Comparison of ENCODE assay signal across 10 cellular contexts in the genomic region with DNA sequence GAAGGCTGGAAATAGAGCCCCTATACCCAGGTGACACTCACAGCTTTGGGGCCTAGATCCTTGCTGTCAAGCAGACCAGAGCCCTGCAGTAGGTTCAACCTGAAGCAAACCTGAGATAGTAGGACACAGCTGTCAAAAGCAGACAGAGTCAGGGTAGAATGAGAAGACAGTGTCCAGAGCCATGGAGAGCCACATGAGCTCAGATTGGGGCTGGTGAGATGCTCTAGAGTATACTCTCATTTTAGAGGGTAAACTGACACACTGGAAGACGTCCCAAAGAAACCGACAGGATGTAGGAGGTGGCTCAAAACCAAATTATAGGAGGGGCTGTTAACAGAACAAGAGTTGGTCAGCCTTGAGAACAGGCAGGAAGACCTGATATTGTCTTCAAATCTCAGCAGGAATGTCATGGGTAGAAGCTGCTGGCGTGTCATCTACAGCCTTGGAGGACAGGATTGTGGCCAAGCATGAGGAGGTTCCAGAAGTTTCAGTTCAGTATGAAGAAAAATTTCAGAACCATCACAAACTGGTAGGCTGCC. TPM values are rescaled to one million over a fixed set of nuclear protein-coding genes. Genes with fewer than 3 reads are reported as not detected.
DNase-seq lines count a peak whose midpoint lies in the region; ATAC-seq, FAIRE-seq and TF ChIP-seq lines count a peak whose summit lies in the region.
"Had no signal": no experiment of that assay in that cellular context is flagged by ENCODE, and none has a peak within 500 bp of the region (broad histone marks: within the 10 kb centered on the region; RNA-seq: fewer than 3 reads in every experiment).

No MANE protein-coding gene starts in this region.

- TF ChIP-seq CTCF in IMR-90 (conservative IDR thresholded peaks at IDR 0.05; ENCODE audit: low read depth, low read length) (no peak), colonic mucosa (IDR thresholded peaks at IDR 0.05) (no peak)

- BruUV-seq in IMR-90 (replicated peaks; lab: Mats Ljungman, UMichigan), result no TSS peak

- POLR2A ChIA-PET in IMR-90 (lab: Charles Lee; ENCODE audit: unreplicated experiment), result no interaction called here

- no peak overlapping the region for H2BK20ac ChIP-seq in IMR-90 (ENCODE audit: low read depth, low read length)

- H2AK9ac ChIP-seq in IMR-90 (replicated peaks; ENCODE audit: low read depth, low read length, poor library complexity), result peak overlapping the region; percentile 42

- H2BK120ac ChIP-seq in IMR-90 (ENCODE audit: low read depth, low read length), result no peak overlapping the region

- H2BK5ac ChIP-seq in IMR-90 (ENCODE audit: low read depth, low read length, poor library complexity, severe bottlenecking), result no peak overlapping the region

- H2AFZ ChIP-seq in IMR-90 (replicated peaks; ENCODE audit: low read length, poor library complexity), result no peak overlapping the region

- in situ Hi-C loops in IMR-90 (cut with MboI; ENCODE audit: low sequenced_read_pairs), result no loop called here

- WGBS in IMR-90 (ENCODE audit: extremely low coverage in 2 of 2, insufficient read length in 1 of 2), 2 experiments, result 62% methylated on average over 2 of the region's 3 CpGs; no CpG with 5 or more reads in 1 of the 2 experiments
- WGBS in small intestine, 3 donors, result 54 to 70% (median 58%) methylated on average over 3 of the region's 3 CpGs

- H3K9ac ChIP-seq in IMR-90 (ENCODE audit: low read depth, low read length) (no peak overlapping the region), colonic mucosa (ENCODE audit: low read depth in 2 of 2, low read length in 2 of 2) (peak overlapping the region; percentile 14 to 34)

- H3K36me3 ChIP-seq in IMR-90 (ENCODE audit: control insufficient read depth, insufficient read depth, low read length) (no peaks in the 10 kb centered on the region), colonic mucosa (no peaks in the 10 kb centered on the region), small intestine (ENCODE audit: control insufficient read depth in 2 of 2, insufficient read depth in 2 of 2, low read length in 2 of 2) (no peaks in the 10 kb centered on the region)

- H3K79me1 ChIP-seq in IMR-90 (ENCODE audit: low read depth in 1 of 2, low read length in 2 of 2), result no peaks in the 10 kb centered on the region

- CTCF ChIA-PET in IMR-90 (lab: Yijun Ruan, JAX), result no interaction called here

- no peak overlapping the region for H3K56ac ChIP-seq in IMR-90 (ENCODE audit: extremely low read depth, insufficient read depth, low read length)

- no peak for DNase-seq in IMR-90
- DNase-seq in colonic mucosa, result no peak
- DNase-seq in small intestine, result no peak
- no peak for DNase-seq in NCI-H2029 (lab: John Stamatoyannopoulos, UW)
- DNase-seq in SKM-1 treated with dmso at 0.1 percent for 144 hours (lab: John Stamatoyannopoulos, UW; ENCODE audit: unreplicated experiment), result no peak
- no peak for DNase-seq in NCI-H510A treated with DMSO at 0.1 percent for 48 hours (lab: John Stamatoyannopoulos, UW)
- no peak for DNase-seq in LoVo (ENCODE audit: low spot score)
- DNase-seq: NCI-H187 had no signal

- no peak overlapping the region for H2AK5ac ChIP-seq in IMR-90 (ENCODE audit: low read depth, low read length)

- intact Hi-C loops in IMR-90 (cut with micrococcal nuclease), result no loop called here
- intact Hi-C loops in colonic mucosa (cut with DNase I), result no loop called here

- H4K91ac ChIP-seq in IMR-90 (ENCODE audit: insufficient read depth, low read depth, low read length), result no peak overlapping the region

- H4K20me1 ChIP-seq in IMR-90 (ENCODE audit: insufficient read depth, low read length), result no peaks in the 10 kb centered on the region

- no peak overlapping the region for H4K5ac ChIP-seq in IMR-90 (ENCODE audit: low read depth, low read length)

- no peak overlapping the region for H3K23ac ChIP-seq in IMR-90 (ENCODE audit: low read depth, low read length)

- H3K4ac ChIP-seq in IMR-90 (ENCODE audit: low read depth, low read length), result no peak overlapping the region

- H3K9me3 ChIP-seq in IMR-90 (ENCODE audit: control insufficient read depth, insufficient read depth, low read length) (no peaks in the 10 kb centered on the region), colonic mucosa (no peaks in the 10 kb centered on the region), small intestine (ENCODE audit: control insufficient read depth, low read depth) (no peaks in the 10 kb centered on the region)

- no peak for TF ChIP-seq RAD21 in IMR-90 (IDR thresholded peaks at IDR 0.05; ENCODE audit: low read length)

- dilution Hi-C loops in IMR-90 (cut with HindIII; ENCODE audit: low sequenced_read_pairs, unreplicated experiment), result no loop called here

- H3K27ac ChIP-seq in IMR-90 (ENCODE audit: insufficient read depth, low read length) (no peak overlapping the region), colonic mucosa (peak overlapping the region; percentile 70), small intestine (ENCODE audit: low read depth in 1 of 2, low read length in 1 of 2) (peak overlapping the region; percentile 22 to 89)
- H3K27ac ChIP-seq: SK-N-MC had no signal

- H3K27me3 ChIP-seq in IMR-90 (ENCODE audit: control insufficient read depth, insufficient read depth, low read length) (peaks cover 7% of the 10 kb centered on the region), colonic mucosa (no peaks in the 10 kb centered on the region), small intestine (ENCODE audit: control insufficient read depth in 2 of 2, insufficient read depth in 2 of 2, low read length in 2 of 2) (no peaks in the 10 kb centered on the region)

- no peak overlapping the region for H3K4me3 ChIP-seq in IMR-90 (ENCODE audit: insufficient read depth, low read depth, low read length)
- H3K4me3 ChIP-seq in colonic mucosa, result no peak overlapping the region
- no peak overlapping the region for H3K4me3 ChIP-seq in small intestine (ENCODE audit: low read depth in 1 of 2, low read length in 2 of 2)
- H3K4me3 ChIP-seq: SK-N-MC had no signal

- ATAC-seq in GM18498 (IDR thresholded peaks at IDR 0.05; ENCODE audit: unreplicated experiment) (peak; percentile 3), IMR-90 (ENCODE audit: low read depth) (no peak)

- no peak for TF ChIP-seq POLR2A in IMR-90 (IDR thresholded peaks at IDR 0.05; ENCODE audit: low read depth, low read length)

- no peak overlapping the region for H2BK15ac ChIP-seq in IMR-90 (ENCODE audit: low read depth, low read length)

- H3K4me1 ChIP-seq in IMR-90 (ENCODE audit: control insufficient read depth, insufficient read depth, low read length) (no peaks in the 10 kb centered on the region), colonic mucosa (no peaks in the 10 kb centered on the region), small intestine (ENCODE audit: control insufficient read depth in 2 of 2, insufficient read depth in 1 of 2, low read depth in 1 of 2, low read length in 1 of 2) (peaks cover 0 to 17% of the 10 kb centered on the region in 2 donors)

- H4K8ac ChIP-seq in IMR-90 (ENCODE audit: low read depth in 2 of 2, low read length in 2 of 2), result no peak overlapping the region

- H3K14ac ChIP-seq in IMR-90 (replicated peaks; ENCODE audit: low read depth, low read length), result no peak overlapping the region

- FAIRE-seq in small intestine (lab: Jason Lieb, UNC), result no peak

- no peak overlapping the region for H3K4me2 ChIP-seq in IMR-90 (ENCODE audit: low read depth, low read length)

- 0 out of 2 replicates have a peak, but pooled peaks cover 3% of the 10 kb centered on the region for H3K9me1 ChIP-seq in IMR-90 (ENCODE audit: insufficient read depth, low read length)

- H3K18ac ChIP-seq in IMR-90 (ENCODE audit: low read depth, low read length), result no peak overlapping the region

TF ChIP-seq in IMR-90, 13 proteins besides CTCF, POLR2A, EP300 and RAD21:
- TF ChIP-seq NFE2L2 (IDR thresholded peaks at IDR 0.05; ENCODE audit: low read depth, low read length) (no peak), MAZ (IDR thresholded peaks at IDR 0.05; ENCODE audit: borderline replicate concordance, low read depth, low read length) (no peak), CEBPB (IDR thresholded peaks at IDR 0.05; ENCODE audit: low read depth, low read length) (no peak), BHLHE40 (IDR thresholded peaks at IDR 0.05; ENCODE audit: low read depth, low read length) (no peak), MXI1 (IDR thresholded peaks at IDR 0.05; ENCODE audit: borderline replicate concordance, low read depth, low read length) (no peak), MAFK (IDR thresholded peaks at IDR 0.05; ENCODE audit: low read depth, low read length) (no peak), RCOR1 (IDR thresholded peaks at IDR 0.05; ENCODE audit: insufficient replicate concordance, low read length) (no peak)
- TF ChIP-seq, protein P1, sequence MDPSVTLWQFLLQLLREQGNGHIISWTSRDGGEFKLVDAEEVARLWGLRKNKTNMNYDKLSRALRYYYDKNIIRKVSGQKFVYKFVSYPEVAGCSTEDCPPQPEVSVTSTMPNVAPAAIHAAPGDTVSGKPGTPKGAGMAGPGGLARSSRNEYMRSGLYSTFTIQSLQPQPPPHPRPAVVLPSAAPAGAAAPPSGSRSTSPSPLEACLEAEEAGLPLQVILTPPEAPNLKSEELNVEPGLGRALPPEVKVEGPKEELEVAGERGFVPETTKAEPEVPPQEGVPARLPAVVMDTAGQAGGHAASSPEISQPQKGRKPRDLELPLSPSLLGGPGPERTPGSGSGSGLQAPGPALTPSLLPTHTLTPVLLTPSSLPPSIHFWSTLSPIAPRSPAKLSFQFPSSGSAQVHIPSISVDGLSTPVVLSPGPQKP (IDR thresholded peaks at IDR 0.05; ENCODE audit: borderline replicate concordance, low read depth, low read length), result no peak

RNA-seq across cellular contexts. Expression of gene CCDC69, which starts 11.5 kb away (rescaled TPM):
- total RNA-seq in IMR-90 (2012; rRNA removed) (0.36 and 0.56 TPM in 2 replicates), colonic mucosa (10 to 100 TPM in 1 of 2 donors, 1 to 10 TPM in 1; 4.2 to 23.8 TPM)
- polyA plus RNA-seq in IMR-90 (2012; rRNA removed) (0.36 and 0.48 TPM in 2 replicates), small intestine (10 to 100 TPM in 2 of 3 donors, 1 to 10 TPM in 1; 5.6 to 33.5 (median 22.4) TPM)
- polyA plus RNA-seq in IMR-90 (2012; cell fraction: cytosol; rRNA removed), result 0.25 and 0.31 TPM in 2 replicates
- 0.11 and 0.24 TPM in 2 replicates for polyA plus RNA-seq in IMR-90 (2012; cell fraction: nucleus; rRNA removed; ENCODE audit: low replicate concordance)

RNA-seq across cellular contexts. Expression of gene GM2A, which starts 40.6 kb away (rescaled TPM):
- total RNA-seq in IMR-90 (2012; rRNA removed) (18.5 and 18.6 TPM in 2 replicates), colonic mucosa (10 to 100 TPM; 22.0 to 27.2 TPM)
- polyA plus RNA-seq in IMR-90 (2012; rRNA removed) (12.8 and 13.8 TPM in 2 replicates), small intestine (10 to 100 TPM in 1 of 3 donors, 1 to 10 TPM in 2; 4.0 to 18.1 (median 6.2) TPM)
- polyA plus RNA-seq in IMR-90 (2012; cell fraction: cytosol; rRNA removed), result 8.0 and 9.9 TPM in 2 replicates
- 2.0 and 3.1 TPM in 2 replicates for polyA plus RNA-seq in IMR-90 (2012; cell fraction: nucleus; rRNA removed; ENCODE audit: low replicate concordance)

RNA-seq across cellular contexts. Expression of gene ANXA6, which starts 54.9 kb away (rescaled TPM):
- total RNA-seq in IMR-90 (2012; rRNA removed) (610 and 633 TPM in 2 replicates), colonic mucosa (10 to 100 TPM; 21.2 to 39.8 TPM)
- polyA plus RNA-seq in IMR-90 (2012; rRNA removed) (346 and 355 TPM in 2 replicates), small intestine (10 to 100 TPM in 2 of 3 donors, 1 to 10 TPM in 1; 7.2 to 68.2 (median 25.1) TPM)
- polyA plus RNA-seq in IMR-90 (2012; cell fraction: cytosol; rRNA removed), result 237 and 242 TPM in 2 replicates
- 152 and 159 TPM in 2 replicates for polyA plus RNA-seq in IMR-90 (2012; cell fraction: nucleus; rRNA removed; ENCODE audit: low replicate concordance)

Comparison
In these comparisons a context has a peak if more than half of its experiments do, and no peak if none do; other contexts are left out.
1. RNA of gene ANXA6, which starts 54.9 kb away (total RNA-seq): 610 to 633 TPM in IMR-90; 21.2 to 39.8 TPM in colonic mucosa; every median in the first group is over 10 times any median in the second.